1 cellular context compared by ENCODE assay signal in genomic region chr6:13917141-13917540, GRCh38.
TF ChIP-seq lines count a peak whose summit lies in the region.

No MANE protein-coding gene starts in this region.

TF ChIP-seq in K562, 482 proteins besides CTCF, POLR2A, EP300 and RAD21 (continued from another document):
- TF ChIP-seq BHLHE40 (IDR thresholded peaks at IDR 0.05; ENCODE audit: low read length) (no peak), CHD1 (IDR thresholded peaks at IDR 0.05; ENCODE audit: low read length) (no peak), ZBTB2 (IDR thresholded peaks at IDR 0.05) (no peak), FUS (optimal IDR thresholded peaks at IDR 0.05; ENCODE audit: low read depth, low read length) (no peak), SAFB (IDR thresholded peaks at IDR 0.05; ENCODE audit: borderline replicate concordance, low read depth, low read length) (no peak)
